22 cellular contexts compared by ENCODE assay signal in genomic region chr15:60708684-60709083, GRCh38.
DNase-seq lines count a peak whose midpoint lies in the region; ATAC-seq and TF ChIP-seq lines count a peak whose summit lies in the region.
"Had no signal": no experiment of that assay in that cellular context is flagged by ENCODE, and none has a peak within 500 bp of the region (broad histone marks: within the 10 kb centered on the region; RNA-seq: fewer than 3 reads in every experiment).

No MANE protein-coding gene starts in this region.

- H3K4me3 ChIP-seq in fibroblast of the aortic adventitia (ENCODE audit: low read depth, low read length) (no peak overlapping the region), skeletal muscle cell (ENCODE audit: low read depth, low read length) (no peak overlapping the region), vagina (no peak overlapping the region)
- H3K4me3 ChIP-seq: BLaER1 treated with 17β-estradiol and CSF1 and Interleukin-3, amounts not matched to agents 10 nM and 100 nM; esophagus squamous epithelium; heart left ventricle; psoas muscle; spleen; stomach had no signal

- H3K4me1 ChIP-seq in vagina, result no peaks in the 10 kb centered on the region
- H3K4me1 ChIP-seq: BLaER1 treated with 17β-estradiol and CSF1 and Interleukin-3, amounts not matched to agents 10 nM and 100 nM had no signal

- no peak for ATAC-seq in left colon
- ATAC-seq in GM21737 (IDR thresholded peaks at IDR 0.05; ENCODE audit: unreplicated experiment), result no peak
- ATAC-seq: heart left ventricle, psoas muscle, T-cell had no signal

- intact Hi-C loops in left colon (cut with DNase I, micrococcal nuclease) (no loop called here), vagina (cut with DNase I) (no loop called here)

- no peaks in the 10 kb centered on the region for H3K9me3 ChIP-seq in vagina
- H3K9me3 ChIP-seq: BLaER1 treated with 17β-estradiol and CSF1 and Interleukin-3, amounts not matched to agents 10 nM and 100 nM; esophagus squamous epithelium; heart left ventricle; psoas muscle; spleen; stomach had no signal

- H3K27ac ChIP-seq in vagina, result no peak overlapping the region
- H3K27ac ChIP-seq: BLaER1 treated with 17β-estradiol and CSF1 and Interleukin-3, amounts not matched to agents 10 nM and 100 nM; esophagus squamous epithelium; heart left ventricle; psoas muscle; spleen had no signal

- TF ChIP-seq POLR2A in vagina (IDR thresholded peaks at IDR 0.05), result no peak

- DNase-seq in H4 (ENCODE audit: low spot score) (peak; percentile 51), amniotic epithelial cell (ENCODE audit: low read depth) (peak; percentile 99), fibroblast of the aortic adventitia (ENCODE audit: low read depth) (peak; percentile 22), skeletal muscle cell (ENCODE audit: low read depth) (peak; percentile 32), left colon (no peak), vagina (ENCODE audit: extremely low spot score in 2 of 2) (no peak), SHP77 (lab: John Stamatoyannopoulos, UW) (no peak)
- DNase-seq: activated CD4-positive, alpha-beta T cell treated with anti-CD3 and anti-CD28 coated beads for 48 hours; activated CD8-positive, alpha-beta memory T cell treated with anti-CD3 and anti-CD28 coated beads, Interleukin-2, amount 50 U/mL, for 4 hours; activated effector memory CD4-positive, alpha-beta T cell treated with Interleukin-2 at 50 U/mL for 16 hours; amygdala; effector CD8-positive, alpha-beta T cell; esophagus squamous epithelium; heart left ventricle; NCI-H748 treated with DMSO at 0.1 percent for 48 hours; OCI-M1; psoas muscle; spleen; stomach; T-cell had no signal

- no peaks in the 10 kb centered on the region for H3K27me3 ChIP-seq in vagina
- H3K27me3 ChIP-seq: BLaER1 treated with 17β-estradiol and CSF1 and Interleukin-3, amounts not matched to agents 10 nM and 100 nM; esophagus squamous epithelium; heart left ventricle; spleen; stomach had no signal

- H3K36me3 ChIP-seq in vagina, result no peaks in the 10 kb centered on the region
- H3K36me3 ChIP-seq: BLaER1 treated with 17β-estradiol and CSF1 and Interleukin-3, amounts not matched to agents 10 nM and 100 nM; esophagus squamous epithelium; heart left ventricle; spleen; stomach had no signal

- TF ChIP-seq CTCF in fibroblast of the aortic adventitia (IDR thresholded peaks at IDR 0.05; ENCODE audit: insufficient read depth, low read length) (no peak), vagina (IDR thresholded peaks at IDR 0.05) (no peak)

Comparison
In these comparisons a context has a peak if more than half of its experiments do, and no peak if none do; other contexts are left out.
1. DNase-seq: peak in H4 (single experiment), amniotic epithelial cell (single experiment), fibroblast of the aortic adventitia (single experiment) and skeletal muscle cell (single experiment); none in left colon (0 of 2), vagina (0 of 2) and SHP77 (0 of 2).